Comparison of ENCODE assay signal across 17 cellular contexts in the genomic region with DNA sequence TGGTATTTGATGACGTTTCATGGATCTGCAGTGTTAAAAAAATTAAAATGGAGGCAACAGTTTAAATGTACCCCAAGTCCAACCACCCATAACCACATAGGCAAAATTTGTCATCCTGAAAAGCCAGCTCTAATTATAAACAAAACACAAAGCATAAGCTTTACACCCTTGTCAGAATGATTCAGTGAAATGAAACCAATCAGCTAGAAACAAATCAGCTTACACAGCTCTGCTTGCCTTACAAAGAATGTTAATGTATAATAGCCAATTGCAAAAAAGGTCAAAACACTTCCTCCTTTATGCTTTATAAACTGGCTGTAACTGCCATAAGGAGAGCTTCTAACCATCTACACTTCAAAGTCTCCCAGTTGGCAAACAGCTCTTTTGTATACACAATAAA.
A peak's percentile ranks its signal among the peaks of the same experiment; 100 is the strongest.
DNase-seq lines count a peak whose midpoint lies in the region; ATAC-seq lines count a peak whose summit lies in the region.
"Had no signal": no experiment of that assay in that cellular context is flagged by ENCODE, and none has a peak within 500 bp of the region (broad histone marks: within the 10 kb centered on the region; RNA-seq: fewer than 3 reads in every experiment).

No MANE protein-coding gene starts in this region.

- H3K36me3 Mint-ChIP-seq in CD4-positive, alpha-beta memory T cell: no peaks in the 10 kb centered on the region
- H3K36me3 Mint-ChIP-seq: activated naive CD4-positive, alpha-beta T cell treated with anti-CD3 and anti-CD28 coated beads, Interleukin-2, amount 10 ng/mL, durations not matched to agents 7 days and 5 days; T-cell had no signal

- no peak overlapping the region for H3K4me3 Mint-ChIP-seq in CD4-positive, alpha-beta memory T cell
- H3K4me3 Mint-ChIP-seq: activated naive CD4-positive, alpha-beta T cell treated with anti-CD3 and anti-CD28 coated beads, Interleukin-2, amount 10 ng/mL, durations not matched to agents 7 days and 5 days; activated T-cell treated with anti-CD3 and anti-CD28 coated beads, Interleukin-2, amount 50 U/mL, for 24 hours; CD4-positive, alpha-beta T cell; H9; T-cell had no signal

- peaks cover 0 to 11% (median 5%) of the 10 kb centered on the region in 8 donors for H3K9me3 Mint-ChIP-seq in CD4-positive, alpha-beta memory T cell

- H3K4me1 Mint-ChIP-seq in CD4-positive, alpha-beta memory T cell: no peaks in the 10 kb centered on the region
- H3K4me1 Mint-ChIP-seq: activated naive CD4-positive, alpha-beta T cell treated with anti-CD3 and anti-CD28 coated beads, Interleukin-2, amount 10 ng/mL, durations not matched to agents 7 days and 5 days; H9; T-cell had no signal

- no peaks in the 10 kb centered on the region for H3K36me3 ChIP-seq in CD4-positive, alpha-beta memory T cell (ENCODE audit: insufficient read depth, low read length)
- H3K36me3 ChIP-seq: stomach, upper lobe of right lung had no signal

- H3K4me3 ChIP-seq in CD4-positive, alpha-beta memory T cell (ENCODE audit: low read length in 2 of 2): no peak overlapping the region
- H3K4me3 ChIP-seq: stomach, upper lobe of right lung had no signal

- no peak for ATAC-seq in HG02973 (IDR thresholded peaks at IDR 0.05; ENCODE audit: unreplicated experiment)
- ATAC-seq: T-cell, upper lobe of right lung had no signal

- H3K27ac Mint-ChIP-seq in CD4-positive, alpha-beta memory T cell: no peak overlapping the region
- H3K27ac Mint-ChIP-seq: activated naive CD4-positive, alpha-beta T cell treated with anti-CD3 and anti-CD28 coated beads, Interleukin-2, amount 10 ng/mL, durations not matched to agents 7 days and 5 days; activated T-cell treated with anti-CD3 and anti-CD28 coated beads, Interleukin-2, amount 50 U/mL, for 24 hours; CD4-positive, alpha-beta T cell; H9; T-cell had no signal

- H3K4me1 ChIP-seq in CD4-positive, alpha-beta memory T cell (ENCODE audit: insufficient read depth, low read length): no peaks in the 10 kb centered on the region
- H3K4me1 ChIP-seq: stomach, upper lobe of right lung had no signal

- POLR2A ChIA-PET in CD4-positive, alpha-beta memory T cell (lab: Charles Lee; ENCODE audit: partially characterized antibody): no interaction called here

- H3K27me3 Mint-ChIP-seq in CD4-positive, alpha-beta memory T cell: peaks cover 0 to 1% of the 10 kb centered on the region in 2 donors
- H3K27me3 Mint-ChIP-seq: activated naive CD4-positive, alpha-beta T cell treated with anti-CD3 and anti-CD28 coated beads, Interleukin-2, amount 10 ng/mL, durations not matched to agents 7 days and 5 days; activated T-cell treated with anti-CD3 and anti-CD28 coated beads, Interleukin-2, amount 50 U/mL, for 24 hours; CD4-positive, alpha-beta T cell; T-cell had no signal

- DNase-seq in DMS153 (lab: John Stamatoyannopoulos, UW) (peak; percentile 75), M059J (ENCODE audit: low read depth) (peak; percentile 44), astrocyte of the hippocampus (ENCODE audit: low read depth, low spot score) (peak; percentile 48), left kidney (ENCODE audit: low read depth, low spot score) (peak; percentile 56), substantia nigra (lab: John Stamatoyannopoulos, UW) (no peak), NCI-H1694 treated with DMSO at 0.1 percent for 48 hours (lab: John Stamatoyannopoulos, UW) (no peak)
- DNase-seq in CD4-positive, alpha-beta memory T cell: no peak
- DNase-seq: activated naive CD4-positive, alpha-beta T cell treated with anti-CD3 and anti-CD28 coated beads, Interleukin-2, amount 10 ng/mL, durations not matched to agents 7 days and 5 days; activated T-cell treated with anti-CD3 and anti-CD28 coated beads, Interleukin-2, amount 50 U/mL, for 24 hours; CD4-positive, alpha-beta T cell; cortex of kidney; H9; NCI-H1930; stomach; T-cell; upper lobe of right lung had no signal

- no peaks in the 10 kb centered on the region for H3K9me3 ChIP-seq in CD4-positive, alpha-beta memory T cell (ENCODE audit: control insufficient read depth in 1 of 2, low read length in 2 of 2)
- H3K9me3 ChIP-seq: stomach, upper lobe of right lung had no signal

- CTCF ChIA-PET in CD4-positive, alpha-beta memory T cell (lab: Charles Lee; ENCODE audit: partially characterized antibody): no interaction called here

- H3K27me3 ChIP-seq in CD4-positive, alpha-beta memory T cell (ENCODE audit: insufficient read depth, low read length): no peaks in the 10 kb centered on the region
- H3K27me3 ChIP-seq: stomach, upper lobe of right lung had no signal

- H3K27ac ChIP-seq in substantia nigra (ENCODE audit: low read depth, low read length, poor library complexity, severe bottlenecking): no peak overlapping the region
- H3K27ac ChIP-seq in CD4-positive, alpha-beta memory T cell (ENCODE audit: low read depth, low read length): no peak overlapping the region
- H3K27ac ChIP-seq: stomach, upper lobe of right lung had no signal

- intact Hi-C loops in CD4-positive, alpha-beta memory T cell (cut with micrococcal nuclease): no loop called here

Comparison
In these comparisons a context has a peak if more than half of its experiments do, and no peak if none do; other contexts are left out.
1. DNase-seq: peak in DMS153 (single experiment), M059J (single experiment), astrocyte of the hippocampus (single experiment) and left kidney (single experiment); none in substantia nigra (0 of 49), CD4-positive, alpha-beta memory T cell (0 of 5) and NCI-H1694 treated with DMSO at 0.1 percent for 48 hours (single experiment).